ENCODE assay signal across 22 cellular contexts in the genomic region with DNA sequence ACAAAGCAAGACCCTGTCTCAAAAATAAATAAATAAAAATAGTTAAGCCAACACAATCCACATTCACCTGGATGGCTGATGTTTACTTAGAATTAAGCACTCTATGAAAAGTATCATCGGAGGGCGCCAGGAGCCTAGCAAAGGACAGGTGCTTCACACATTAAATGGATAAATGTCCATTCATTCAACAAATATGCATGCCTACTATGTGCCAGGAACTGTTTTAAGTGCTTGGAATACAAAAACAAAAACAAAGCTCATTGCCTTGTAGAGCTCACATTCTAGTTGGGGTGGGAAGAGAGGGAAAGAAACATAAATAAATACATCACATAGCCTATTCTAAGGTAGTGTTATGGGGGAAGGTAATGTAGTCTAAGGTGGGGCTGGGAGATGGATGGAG.
"Had no signal": no experiment of that assay in that cellular context is flagged by ENCODE, and none has a peak within 500 bp of the region (broad histone marks: within the 10 kb centered on the region; RNA-seq: fewer than 3 reads in every experiment).

No MANE protein-coding gene starts in this region.

- H3K27ac Mint-ChIP-seq: activated B cell treated with CpG ODN at 0.5 μM for 24 hours; activated CD4-positive, alpha-beta T cell treated with anti-CD3 and anti-CD28 coated beads for 36 hours; activated naive CD8-positive, alpha-beta T cell treated with anti-CD3 and anti-CD28 coated beads, Interleukin-2, amount 10 ng/mL, durations not matched to agents 7 days and 5 days; activated T-helper 2 cell treated with anti-CD3 and anti-CD28 coated beads, Interferon-gamma antibody, Interleukin-2, Interleukin-4, amounts not matched to agents 10 μg/mL and 5 μg/mL and 100 μg/mL, durations not matched to agents 14 hours and 24 hours and 36 hours; memory B cell; natural killer cell treated with Interleukin-12 subunit alpha and Interleukin-12 subunit beta and Interleukin-15 and Interleukin-18, amount 100 ng/mL, for 72 hours had no signal

- H3K27ac ChIP-seq: colonic mucosa, dorsolateral prefrontal cortex, gastroesophageal sphincter, ovary, psoas muscle, right atrium auricular region, tibial artery had no signal

- H3K36me3 Mint-ChIP-seq: activated naive CD8-positive, alpha-beta T cell treated with anti-CD3 and anti-CD28 coated beads, Interleukin-2, amount 10 ng/mL, durations not matched to agents 7 days and 5 days; memory B cell; natural killer cell treated with Interleukin-12 subunit alpha and Interleukin-12 subunit beta and Interleukin-15 and Interleukin-18, amount 100 ng/mL, for 72 hours had no signal

- H3K9me3 Mint-ChIP-seq: activated B cell treated with CpG ODN at 0.5 μM for 24 hours; activated naive CD8-positive, alpha-beta T cell treated with anti-CD3 and anti-CD28 coated beads, Interleukin-2, amount 10 ng/mL, durations not matched to agents 7 days and 5 days; activated T-cell treated with anti-CD3 and anti-CD28 coated beads, Interleukin-2, amount 50 U/mL, for 4 hours; activated T-helper 2 cell treated with anti-CD3 and anti-CD28 coated beads, Interferon-gamma antibody, Interleukin-2, Interleukin-4, amounts not matched to agents 10 μg/mL and 5 μg/mL and 100 μg/mL, durations not matched to agents 14 hours and 24 hours and 36 hours; memory B cell; natural killer cell treated with Interleukin-12 subunit alpha and Interleukin-12 subunit beta and Interleukin-15 and Interleukin-18, amount 100 ng/mL, for 72 hours; stimulated activated naive CD8-positive, alpha-beta T cell treated with anti-CD3 and anti-CD28 coated beads, Interleukin-15, amount 100 ng/mL, for 72 hours had no signal

- H3K9me3 ChIP-seq: colonic mucosa, gastroesophageal sphincter, ovary, psoas muscle, right atrium auricular region, tibial artery had no signal

- H3K4me3 Mint-ChIP-seq: activated B cell treated with CpG ODN at 0.5 μM for 24 hours; activated CD4-positive, alpha-beta T cell treated with anti-CD3 and anti-CD28 coated beads for 36 hours; activated naive CD8-positive, alpha-beta T cell treated with anti-CD3 and anti-CD28 coated beads, Interleukin-2, amount 10 ng/mL, durations not matched to agents 7 days and 5 days; activated T-cell treated with anti-CD3 and anti-CD28 coated beads, Interleukin-2, amount 50 U/mL, for 4 hours; memory B cell; natural killer cell treated with Interleukin-12 subunit alpha and Interleukin-12 subunit beta and Interleukin-15 and Interleukin-18, amount 100 ng/mL, for 72 hours; stimulated activated naive CD8-positive, alpha-beta T cell treated with anti-CD3 and anti-CD28 coated beads, Interleukin-15, amount 100 ng/mL, for 72 hours had no signal

- H3K36me3 ChIP-seq: colonic mucosa, gastroesophageal sphincter, ovary, right atrium auricular region, tibial artery had no signal

- FAIRE-seq: bronchial epithelial cell, islet of Langerhans had no signal

- ATAC-seq: activated CD4-positive, alpha-beta T cell treated with anti-CD3 and anti-CD28 coated beads for 36 hours; activated T-cell treated with anti-CD3 and anti-CD28 coated beads, Interleukin-2, amount 50 U/mL, for 4 hours; gastroesophageal sphincter; natural killer cell treated with Interleukin-12 subunit alpha and Interleukin-12 subunit beta and Interleukin-15 and Interleukin-18, amount 100 ng/mL, for 72 hours; psoas muscle; stimulated activated naive CD8-positive, alpha-beta T cell treated with anti-CD3 and anti-CD28 coated beads, Interleukin-15, amount 100 ng/mL, for 72 hours had no signal

- H3K4me1 ChIP-seq: psoas muscle had no signal

- H3K4me3 ChIP-seq: colonic mucosa, dorsolateral prefrontal cortex, gastroesophageal sphincter, ovary, psoas muscle, right atrium auricular region, tibial artery had no signal

- H3K27me3 ChIP-seq: colonic mucosa, ovary, right atrium auricular region had no signal

- DNase-seq: activated B cell treated with CpG ODN at 0.5 μM for 24 hours; activated CD4-positive, alpha-beta T cell treated with anti-CD3 and anti-CD28 coated beads for 36 hours; activated CD4-positive, alpha-beta T cell treated with anti-CD3 and anti-CD28 coated beads, Interleukin-2, amount 50 U/mL, for 48 hours; activated CD8-positive, alpha-beta memory T cell treated with anti-CD3 and anti-CD28 coated beads, Interleukin-2, amount 50 U/mL, for 48 hours; activated naive CD4-positive, alpha-beta T cell treated with Interleukin-2 at 50 U/mL for 16 hours; activated naive CD8-positive, alpha-beta T cell treated with anti-CD3 and anti-CD28 coated beads, Interleukin-2, amount 10 ng/mL, durations not matched to agents 7 days and 5 days; activated T-cell treated with anti-CD3 and anti-CD28 coated beads, Interleukin-2, amount 50 U/mL, for 4 hours; amniotic stem cell; colonic mucosa; dorsolateral prefrontal cortex; head of caudate nucleus; ovary; psoas muscle; stimulated activated naive CD8-positive, alpha-beta T cell treated with anti-CD3 and anti-CD28 coated beads, Interleukin-15, amount 100 ng/mL, for 72 hours; tibial artery had no signal
